21 cellular contexts compared by ENCODE assay signal in the genomic region with DNA sequence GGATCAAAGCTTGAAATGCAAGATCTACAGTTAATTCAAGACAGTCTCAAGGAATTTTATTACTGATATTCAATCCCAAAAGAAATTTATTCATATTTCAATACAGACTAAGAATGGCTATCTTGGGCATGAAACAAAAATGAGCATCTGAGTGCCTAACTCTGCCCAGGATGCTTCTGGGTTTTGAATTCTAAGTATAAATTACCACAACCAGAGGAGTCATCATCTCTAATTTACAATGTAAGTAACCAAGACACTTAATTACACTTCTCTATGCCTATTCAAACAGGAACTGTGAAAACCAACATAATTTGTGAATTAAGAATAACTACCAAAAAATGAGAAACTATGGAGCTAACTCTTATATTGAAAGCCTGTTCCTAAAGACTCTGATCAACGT. TPM values are rescaled to one million over a fixed set of nuclear protein-coding genes. Genes with fewer than 3 reads are reported as not detected.
DNase-seq lines count a peak whose midpoint lies in the region; ATAC-seq and TF ChIP-seq lines count a peak whose summit lies in the region.
"Had no signal": no experiment of that assay in that cellular context is flagged by ENCODE, and none has a peak within 500 bp of the region (broad histone marks: within the 10 kb centered on the region; RNA-seq: fewer than 3 reads in every experiment).

No MANE protein-coding gene starts in this region.

- H3K9me3 ChIP-seq in endodermal cell (ENCODE audit: control insufficient read depth, low read length), result no peaks in the 10 kb centered on the region
- H3K9me3 ChIP-seq: A549, HAP-1, MG63 had no signal

- H3K27ac Mint-ChIP-seq in activated CD4-positive, alpha-beta T cell treated with anti-CD3 and anti-CD28 coated beads for 36 hours, result no peak overlapping the region
- H3K27ac Mint-ChIP-seq in natural killer cell treated with Interleukin-12 subunit alpha and Interleukin-12 subunit beta and Interleukin-15 and Interleukin-18, amount 100 ng/mL, for 72 hours, result peak overlapping the region in 1 of 2 donors; percentile 23
- H3K27ac Mint-ChIP-seq in natural killer cell, result no peak overlapping the region
- no peak overlapping the region for H3K27ac Mint-ChIP-seq in activated T-helper 17 cell treated with anti-CD3 and anti-CD28 coated beads, Interleukin-2, amount 50 U/mL, for 72 hours
- H3K27ac Mint-ChIP-seq in endodermal cell, result no peak overlapping the region
- no peak overlapping the region for H3K27ac Mint-ChIP-seq in effector memory CD8-positive, alpha-beta T cell
- H3K27ac Mint-ChIP-seq: B cell, CD14-positive monocyte had no signal

- no peak overlapping the region for H3K9ac ChIP-seq in endodermal cell (ENCODE audit: extremely low read depth, low read length, poor library complexity, severe bottlenecking)
- H3K9ac ChIP-seq: GM23248 had no signal

- H3K36me3 Mint-ChIP-seq in activated CD4-positive, alpha-beta T cell treated with anti-CD3 and anti-CD28 coated beads for 36 hours (ENCODE audit: low read depth), result peaks cover 5% of the 10 kb centered on the region
- no peaks in the 10 kb centered on the region for H3K36me3 Mint-ChIP-seq in natural killer cell treated with Interleukin-12 subunit alpha and Interleukin-12 subunit beta and Interleukin-15 and Interleukin-18, amount 100 ng/mL, for 72 hours
- H3K36me3 Mint-ChIP-seq in natural killer cell, result no peaks in the 10 kb centered on the region
- no peaks in the 10 kb centered on the region for H3K36me3 Mint-ChIP-seq in activated T-helper 17 cell treated with anti-CD3 and anti-CD28 coated beads, Interleukin-2, amount 50 U/mL, for 72 hours (ENCODE audit: low read depth)
- no peaks in the 10 kb centered on the region for H3K36me3 Mint-ChIP-seq in endodermal cell (ENCODE audit: low read depth)
- peaks cover 8% of the 10 kb centered on the region for H3K36me3 Mint-ChIP-seq in effector memory CD8-positive, alpha-beta T cell (ENCODE audit: insufficient read depth)

- H3K4me3 ChIP-seq in endodermal cell (ENCODE audit: low read length), result no peak overlapping the region
- H3K4me3 ChIP-seq: A549, GM23248, HAP-1, MG63 had no signal

- CTCF ChIA-PET in activated CD4-positive, alpha-beta T cell treated with anti-CD3 and anti-CD28 coated beads for 36 hours (lab: Charles Lee), result interaction anchor here (1.1 to 1.3 kb wide), 3 partner anchors 9 to 41 kb away, joined by 3 to 5 read pairs (median 4); no protein-coding TSS in a partner anchor

- no peaks in the 10 kb centered on the region for H3K4me1 ChIP-seq in endodermal cell (ENCODE audit: control insufficient read depth, insufficient read depth, low read length)

- TF ChIP-seq CTCF in natural killer cell (IDR thresholded peaks at IDR 0.05), result no peak
- TF ChIP-seq CTCF in endodermal cell (conservative IDR thresholded peaks at IDR 0.05), result no peak

- H3K4me3 Mint-ChIP-seq in activated CD4-positive, alpha-beta T cell treated with anti-CD3 and anti-CD28 coated beads for 36 hours, result no peak overlapping the region
- H3K4me3 Mint-ChIP-seq in natural killer cell treated with Interleukin-12 subunit alpha and Interleukin-12 subunit beta and Interleukin-15 and Interleukin-18, amount 100 ng/mL, for 72 hours, result peak overlapping the region; percentile 34
- no peak overlapping the region for H3K4me3 Mint-ChIP-seq in natural killer cell
- peak overlapping the region; percentile 41 for H3K4me3 Mint-ChIP-seq in activated T-helper 17 cell treated with anti-CD3 and anti-CD28 coated beads, Interleukin-2, amount 50 U/mL, for 72 hours
- H3K4me3 Mint-ChIP-seq in endodermal cell, result no peak overlapping the region
- H3K4me3 Mint-ChIP-seq in effector memory CD8-positive, alpha-beta T cell, result no peak overlapping the region
- H3K4me3 Mint-ChIP-seq: B cell, CD14-positive monocyte had no signal

- H3K27me3 ChIP-seq in endodermal cell (ENCODE audit: control insufficient read depth, insufficient read depth, low read length, poor library complexity, severe bottlenecking), result no peaks in the 10 kb centered on the region
- H3K27me3 ChIP-seq: MG63 had no signal

- intact Hi-C loops in activated CD4-positive, alpha-beta T cell treated with anti-CD3 and anti-CD28 coated beads for 36 hours (cut with DNase I, micrococcal nuclease), result loop anchor here in 1 of 2 experiments (2.0 kb wide), 1 partner anchor 13 kb away; the partner anchor contains the start of gene OSBPL8
- intact Hi-C loops in natural killer cell (cut with micrococcal nuclease), result no loop called here

- no peaks in the 10 kb centered on the region for H3K9me3 Mint-ChIP-seq in activated CD4-positive, alpha-beta T cell treated with anti-CD3 and anti-CD28 coated beads for 36 hours (ENCODE audit: low read depth)
- no peaks in the 10 kb centered on the region for H3K9me3 Mint-ChIP-seq in natural killer cell treated with Interleukin-12 subunit alpha and Interleukin-12 subunit beta and Interleukin-15 and Interleukin-18, amount 100 ng/mL, for 72 hours
- no peaks in the 10 kb centered on the region for H3K9me3 Mint-ChIP-seq in natural killer cell
- H3K9me3 Mint-ChIP-seq in activated T-helper 17 cell treated with anti-CD3 and anti-CD28 coated beads, Interleukin-2, amount 50 U/mL, for 72 hours, result no peaks in the 10 kb centered on the region
- no peaks in the 10 kb centered on the region for H3K9me3 Mint-ChIP-seq in endodermal cell
- no peaks in the 10 kb centered on the region for H3K9me3 Mint-ChIP-seq in effector memory CD8-positive, alpha-beta T cell
- H3K9me3 Mint-ChIP-seq: CD14-positive monocyte had no signal

- H3K27ac ChIP-seq in endodermal cell (ENCODE audit: low read depth, low read length), result no peak overlapping the region
- H3K27ac ChIP-seq: A549, GM23248, RWPE1 had no signal

- no peaks in the 10 kb centered on the region for H3K36me3 ChIP-seq in endodermal cell (ENCODE audit: control insufficient read depth, insufficient read depth, low read length)
- H3K36me3 ChIP-seq: HAP-1, MG63 had no signal

- H3K27me3 Mint-ChIP-seq in activated CD4-positive, alpha-beta T cell treated with anti-CD3 and anti-CD28 coated beads for 36 hours, result no peaks in the 10 kb centered on the region
- no peaks in the 10 kb centered on the region for H3K27me3 Mint-ChIP-seq in natural killer cell treated with Interleukin-12 subunit alpha and Interleukin-12 subunit beta and Interleukin-15 and Interleukin-18, amount 100 ng/mL, for 72 hours
- H3K27me3 Mint-ChIP-seq in natural killer cell (ENCODE audit: low read depth in 2 of 2) (no peaks in the 10 kb centered on the region), endodermal cell (ENCODE audit: insufficient read depth) (no peaks in the 10 kb centered on the region)
- no peaks in the 10 kb centered on the region for H3K27me3 Mint-ChIP-seq in activated T-helper 17 cell treated with anti-CD3 and anti-CD28 coated beads, Interleukin-2, amount 50 U/mL, for 72 hours
- H3K27me3 Mint-ChIP-seq in effector memory CD8-positive, alpha-beta T cell, result no peaks in the 10 kb centered on the region
- H3K27me3 Mint-ChIP-seq: B cell had no signal

- peaks cover 75% of the 10 kb centered on the region for H3K4me1 Mint-ChIP-seq in activated CD4-positive, alpha-beta T cell treated with anti-CD3 and anti-CD28 coated beads for 36 hours
- H3K4me1 Mint-ChIP-seq in natural killer cell treated with Interleukin-12 subunit alpha and Interleukin-12 subunit beta and Interleukin-15 and Interleukin-18, amount 100 ng/mL, for 72 hours (ENCODE audit: low read depth in 2 of 2), result peaks cover 49 to 62% of the 10 kb centered on the region in 2 donors
- H3K4me1 Mint-ChIP-seq in natural killer cell (peaks cover 55 to 62% of the 10 kb centered on the region in 2 donors), endodermal cell (peaks cover 41% of the 10 kb centered on the region)
- peaks cover 48% of the 10 kb centered on the region for H3K4me1 Mint-ChIP-seq in activated T-helper 17 cell treated with anti-CD3 and anti-CD28 coated beads, Interleukin-2, amount 50 U/mL, for 72 hours
- peaks cover 40 to 63% of the 10 kb centered on the region in 2 donors for H3K4me1 Mint-ChIP-seq in effector memory CD8-positive, alpha-beta T cell (ENCODE audit: low read depth in 2 of 2)

- WGBS in endodermal cell (ENCODE audit: insufficient coverage in 1 of 2, insufficient read length in 1 of 2), 2 experiments, result 96% methylated on average over 1 of the region's 1 CpG; no CpG with 5 or more reads in 1 of the 2 experiments

- peak; percentile 75 for ATAC-seq in activated CD4-positive, alpha-beta T cell treated with anti-CD3 and anti-CD28 coated beads for 36 hours
- peak in 1 of 2 donors; percentile 75 for ATAC-seq in natural killer cell treated with Interleukin-12 subunit alpha and Interleukin-12 subunit beta and Interleukin-15 and Interleukin-18, amount 100 ng/mL, for 72 hours
- ATAC-seq in natural killer cell, result no peak
- ATAC-seq in activated T-helper 17 cell treated with anti-CD3 and anti-CD28 coated beads, Interleukin-2, amount 50 U/mL, for 72 hours (replicated peaks), result peak; percentile 85
- ATAC-seq in effector memory CD8-positive, alpha-beta T cell (replicated peaks), result no peak
- ATAC-seq: A549 had no signal

- POLR2A ChIA-PET in activated CD4-positive, alpha-beta T cell treated with anti-CD3 and anti-CD28 coated beads for 36 hours (lab: Charles Lee), result interaction anchor here (0.6 kb wide), 1 partner anchor 18 kb away, joined by 3 read pairs; no protein-coding TSS in a partner anchor

- no peak for DNase-seq in activated CD4-positive, alpha-beta T cell treated with anti-CD3 and anti-CD28 coated beads for 36 hours
- no peak for DNase-seq in activated CD4-positive, alpha-beta T cell treated with anti-CD3 and anti-CD28 coated beads, Interleukin-2, amount 50 U/mL, for 1 hour
- DNase-seq in natural killer cell treated with Interleukin-12 subunit alpha and Interleukin-12 subunit beta and Interleukin-15 and Interleukin-18, amount 100 ng/mL, for 72 hours (ENCODE audit: low spot score), result no peak
- DNase-seq in natural killer cell (no peak), endodermal cell (no peak), SHP77 (lab: John Stamatoyannopoulos, UW) (no peak)
- DNase-seq in effector memory CD8-positive, alpha-beta T cell, result no peak
- DNase-seq: GDM1, GM23248, MG63, NCI-H1105, NCI-H146, NCI-H2029, NCI-H345, NCI-H524 had no signal

RNA-seq across cellular contexts. Expression of gene OSBPL8, which starts 14.1 kb away (rescaled TPM):
- total RNA-seq in activated CD4-positive, alpha-beta T cell treated with anti-CD3 and anti-CD28 coated beads for 36 hours, result 10 to 100 TPM; 70.2 to 78.5 TPM
- 100 to 1,000 TPM in 1 of 2 donors, 10 to 100 TPM in 1; 99.0 to 105 TPM for total RNA-seq in natural killer cell treated with Interleukin-12 subunit alpha and Interleukin-12 subunit beta and Interleukin-15 and Interleukin-18, amount 100 ng/mL, for 72 hours
- total RNA-seq in natural killer cell (100 to 1,000 TPM; 133 to 154 (median 138) TPM), endodermal cell (10 to 100 TPM; 44.0 to 58.8 TPM)
- 10 to 100 TPM; 40.5 to 68.2 TPM for total RNA-seq in activated T-helper 17 cell treated with anti-CD3 and anti-CD28 coated beads, Interleukin-2, amount 50 U/mL, for 72 hours
- 47.7 TPM for polyA plus RNA-seq in endodermal cell (2013, experiment 1 of 2)
- polyA plus RNA-seq in endodermal cell (2013, experiment 2 of 2), result 46.2 TPM

Comparison
In these comparisons a context has a peak if more than half of its experiments do, and no peak if none do; other contexts are left out.
1. H3K4me3 Mint-ChIP-seq: peak in natural killer cell treated with Interleukin-12 subunit alpha and Interleukin-12 subunit beta and Interleukin-15 and Interleukin-18, amount 100 ng/mL, for 72 hours (single experiment) and activated T-helper 17 cell treated with anti-CD3 and anti-CD28 coated beads, Interleukin-2, amount 50 U/mL, for 72 hours (single experiment); none in activated CD4-positive, alpha-beta T cell treated with anti-CD3 and anti-CD28 coated beads for 36 hours (single experiment), natural killer cell (single experiment), endodermal cell (single experiment) and effector memory CD8-positive, alpha-beta T cell (0 of 2).
2. ATAC-seq: peak in activated CD4-positive, alpha-beta T cell treated with anti-CD3 and anti-CD28 coated beads for 36 hours (single experiment) and activated T-helper 17 cell treated with anti-CD3 and anti-CD28 coated beads, Interleukin-2, amount 50 U/mL, for 72 hours (single experiment); none in natural killer cell (0 of 3) and effector memory CD8-positive, alpha-beta T cell (single experiment).